19 cellular contexts compared by ENCODE assay signal in genomic region chr9:135893104-135893503, GRCh38.
"Had no signal": no experiment of that assay in that cellular context is flagged by ENCODE, and none has a peak within 500 bp of the region (broad histone marks: within the 10 kb centered on the region; RNA-seq: fewer than 3 reads in every experiment).

No MANE protein-coding gene starts in this region.

- H3K27ac ChIP-seq: breast epithelium, hepatocyte, neutrophil, pancreas, right lobe of liver, thoracic aorta, upper lobe of right lung had no signal

- H3K27me3 Mint-ChIP-seq: activated CD8-positive, alpha-beta T cell treated with anti-CD3 and anti-CD28 coated beads for 36 hours had no signal

- H3K27me3 ChIP-seq: breast epithelium, hepatocyte, neutrophil, pancreas, right lobe of liver, upper lobe of right lung had no signal

- H3K9me3 ChIP-seq: breast epithelium, neutrophil, pancreas, right lobe of liver, thoracic aorta, upper lobe of right lung had no signal

- H3K4me3 Mint-ChIP-seq: activated CD4-positive, alpha-beta T cell treated with anti-CD3 and anti-CD28 coated beads, Interleukin-2, amount 10 ng/mL, durations not matched to agents 24 days and 14 days; activated CD8-positive, alpha-beta T cell treated with anti-CD3 and anti-CD28 coated beads for 36 hours; activated naive CD4-positive, alpha-beta T cell treated with anti-CD3 and anti-CD28 coated beads for 36 hours; natural killer cell had no signal

- H3K4me1 ChIP-seq: right lobe of liver had no signal

- H3K9me3 Mint-ChIP-seq: activated CD4-positive, alpha-beta T cell treated with anti-CD3 and anti-CD28 coated beads, Interleukin-2, amount 10 ng/mL, durations not matched to agents 24 days and 14 days; activated CD8-positive, alpha-beta T cell treated with anti-CD3 and anti-CD28 coated beads for 36 hours; activated naive CD4-positive, alpha-beta T cell treated with anti-CD3 and anti-CD28 coated beads for 36 hours; natural killer cell had no signal

- H3K4me2 ChIP-seq: hepatocyte had no signal

- H3K36me3 Mint-ChIP-seq: natural killer cell had no signal

- H2AFZ ChIP-seq: hepatocyte had no signal

- H3K4me3 ChIP-seq: breast epithelium, hepatocyte, pancreas, right lobe of liver, thoracic aorta, upper lobe of right lung had no signal

- FAIRE-seq: astrocyte, pancreas, small intestine had no signal

- H3K27ac Mint-ChIP-seq: activated CD4-positive, alpha-beta T cell treated with anti-CD3 and anti-CD28 coated beads, Interleukin-2, amount 10 ng/mL, durations not matched to agents 24 days and 14 days; activated CD8-positive, alpha-beta T cell treated with anti-CD3 and anti-CD28 coated beads for 36 hours; activated naive CD4-positive, alpha-beta T cell treated with anti-CD3 and anti-CD28 coated beads for 36 hours; natural killer cell had no signal

- DNase-seq: activated CD4-positive, alpha-beta T cell treated with anti-CD3 and anti-CD28 coated beads, Interleukin-2, amount 10 ng/mL, durations not matched to agents 24 days and 14 days; activated CD4-positive, CD25-positive, alpha-beta regulatory T cell; activated CD8-positive, alpha-beta T cell treated with anti-CD3 and anti-CD28 coated beads for 36 hours; activated naive CD4-positive, alpha-beta T cell treated with anti-CD3 and anti-CD28 coated beads for 36 hours; cerebellar nuclear complex; effector CD4-positive, alpha-beta T cell; mesendoderm; natural killer cell; pancreas; right lobe of liver; small intestine; stimulated activated CD4-positive, alpha-beta T cell treated with anti-CD3 and anti-CD28 coated beads, Interleukin-15, amount 100 ng/mL, for 24 hours; stimulated activated CD4-positive, alpha-beta T cell treated with anti-CD3 and anti-CD28 coated beads, Interleukin-2, amount 100 ng/mL, for 48 hours; upper lobe of right lung had no signal

- H3K36me3 ChIP-seq: breast epithelium, neutrophil, pancreas, right lobe of liver, thoracic aorta, upper lobe of right lung had no signal

- ATAC-seq: activated CD8-positive, alpha-beta T cell treated with anti-CD3 and anti-CD28 coated beads for 36 hours; natural killer cell; pancreas; right lobe of liver had no signal
